Comparison of ENCODE assay signal across 1 cellular context in the genomic region with DNA sequence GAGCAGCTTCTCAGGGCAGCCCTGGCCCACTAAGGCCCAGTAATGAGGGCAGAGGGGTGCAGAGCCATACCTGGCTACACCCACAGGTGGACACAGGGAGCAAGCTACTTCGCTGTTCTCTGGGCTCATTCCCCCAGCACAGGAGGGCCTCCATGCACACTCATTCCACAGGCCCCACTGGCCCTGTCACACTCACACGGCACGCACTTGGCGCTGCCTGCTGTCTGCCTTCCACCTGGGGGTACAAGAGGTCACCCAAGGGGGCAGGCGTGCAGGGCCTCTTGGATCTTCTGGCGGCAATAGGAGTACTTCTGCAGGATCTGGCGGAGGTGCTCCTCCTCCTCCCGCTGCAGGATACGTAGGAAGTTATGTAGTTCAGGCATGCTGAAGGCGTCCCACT.
TF ChIP-seq lines count a peak whose summit lies in the region.

No MANE protein-coding gene starts in this region.

TF ChIP-seq in HCT116, 20 proteins besides CTCF, POLR2A, EP300 and RAD21:
- TF ChIP-seq, protein P1, sequence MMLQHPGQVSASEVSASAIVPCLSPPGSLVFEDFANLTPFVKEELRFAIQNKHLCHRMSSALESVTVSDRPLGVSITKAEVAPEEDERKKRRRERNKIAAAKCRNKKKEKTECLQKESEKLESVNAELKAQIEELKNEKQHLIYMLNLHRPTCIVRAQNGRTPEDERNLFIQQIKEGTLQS (IDR thresholded peaks at IDR 0.05), result no peak
- no peak for TF ChIP-seq SP1 (IDR thresholded peaks at IDR 0.05; ENCODE audit: low read depth)
- no peak for TF ChIP-seq POLR2AphosphoS5 (IDR thresholded peaks at IDR 0.05; ENCODE audit: low read depth, low read length)
